1 cellular context compared by ENCODE assay signal in the genomic region with DNA sequence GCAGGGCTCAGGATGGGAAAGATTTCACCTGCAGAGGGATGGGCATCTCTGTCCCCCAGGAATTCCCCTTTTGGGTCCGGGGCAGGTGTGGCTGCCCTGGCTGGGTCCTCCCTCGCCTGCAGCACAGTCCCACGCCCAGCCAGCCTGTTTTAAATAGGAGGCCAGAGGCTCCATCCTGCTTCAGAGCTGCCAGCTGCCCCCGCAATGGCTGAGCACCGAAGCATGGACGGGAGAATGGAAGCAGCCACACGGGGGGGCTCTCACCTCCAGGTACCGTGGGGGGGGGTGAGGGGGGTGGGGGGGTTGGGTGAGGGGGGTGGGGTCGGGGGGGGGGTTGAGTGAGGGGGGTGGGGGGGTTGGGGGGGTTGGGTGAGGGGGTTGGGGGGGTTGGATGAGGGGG.
TF ChIP-seq lines count a peak whose summit lies in the region.

No MANE protein-coding gene starts in this region.

TF ChIP-seq in HEK293, 187 proteins besides CTCF, POLR2A, EP300 and RAD21 (continued from another document):
- TF ChIP-seq, protein P1, sequence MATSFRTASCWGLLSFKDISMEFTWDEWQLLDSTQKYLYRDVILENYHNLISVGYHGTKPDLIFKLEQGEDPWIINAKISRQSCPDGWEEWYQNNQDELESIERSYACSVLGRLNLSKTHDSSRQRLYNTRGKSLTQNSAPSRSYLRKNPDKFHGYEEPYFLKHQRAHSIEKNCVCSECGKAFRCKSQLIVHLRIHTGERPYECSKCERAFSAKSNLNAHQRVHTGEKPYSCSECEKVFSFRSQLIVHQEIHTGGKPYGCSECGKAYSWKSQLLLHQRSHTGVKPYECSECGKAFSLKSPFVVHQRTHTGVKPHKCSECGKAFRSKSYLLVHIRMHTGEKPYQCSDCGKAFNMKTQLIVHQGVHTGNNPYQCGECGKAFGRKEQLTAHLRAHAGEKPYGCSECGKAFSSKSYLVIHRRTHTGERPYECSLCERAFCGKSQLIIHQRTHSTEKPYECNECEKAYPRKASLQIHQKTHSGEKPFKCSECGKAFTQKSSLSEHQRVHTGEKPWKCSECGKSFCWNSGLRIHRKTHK (tag by site-specific recombination; IDR thresholded peaks at IDR 0.05), result no peak
